ENCODE assay signal across 24 cellular contexts in the genomic region with DNA sequence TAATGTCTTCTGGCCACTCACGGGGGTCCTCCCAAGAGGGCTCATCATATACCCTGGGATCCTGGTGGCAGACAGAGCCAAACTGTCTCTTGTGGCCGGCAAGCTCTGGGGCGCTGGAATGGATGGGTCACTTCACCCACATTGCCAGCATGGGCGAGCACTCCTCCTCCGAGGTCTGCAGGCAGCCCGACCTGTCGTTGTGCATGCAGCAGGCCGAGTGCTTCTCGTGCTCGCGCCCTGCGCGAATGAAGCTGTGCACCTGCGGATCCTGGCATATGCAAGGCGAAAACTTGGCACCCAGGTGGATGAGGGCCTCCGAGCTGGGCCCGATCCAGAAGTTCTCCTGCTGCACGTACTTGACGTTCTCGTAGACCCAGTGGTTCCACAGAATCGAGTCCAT.
"Had no signal": no experiment of that assay in that cellular context is flagged by ENCODE, and none has a peak within 500 bp of the region (broad histone marks: within the 10 kb centered on the region; RNA-seq: fewer than 3 reads in every experiment).

No MANE protein-coding gene starts in this region.

- H3K4me3 ChIP-seq: stomach, suprapubic skin, testis, thoracic aorta, thyroid gland, tibial artery, tibial nerve, transverse colon, upper lobe of left lung, upper lobe of right lung, uterus, vagina had no signal

- DNase-seq: stimulated activated CD4-positive, alpha-beta T cell treated with anti-CD3 and anti-CD28 coated beads, Interleukin-2, amount 100 ng/mL, for 48 hours; stimulated activated CD4-positive, alpha-beta T cell treated with anti-CD3 and anti-CD28 coated beads, Interleukin-4, amount 100 ng/mL, for 1 hour; stimulated activated CD4-positive, alpha-beta T cell treated with anti-CD3 and anti-CD28 coated beads, Interleukin-4, amount 100 ng/mL, for 24 hours; stimulated activated CD4-positive, alpha-beta T cell treated with anti-CD3 and anti-CD28 coated beads, Interleukin-4, amount 100 ng/mL, for 4 hours; stimulated activated CD8-positive, alpha-beta memory T cell treated with anti-CD3 and anti-CD28 coated beads, Interleukin-4, amount 100 ng/mL, for 48 hours; stimulated activated naive B cell treated with anti-CD40 and anti-IgM and Interleukin-4, amounts not matched to agents 10 μg/mL and 1 μg/mL and 100 μg/mL, for 72 hours; stimulated activated naive CD4-positive, alpha-beta T cell; stimulated activated naive CD4-positive, alpha-beta T cell treated with Interleukin-2 at 50 U/mL for 16 hours; stimulated activated naive CD8-positive, alpha-beta T cell treated with anti-CD3 and anti-CD28 coated beads, Interleukin-15, amount 100 ng/mL, for 72 hours; stimulated activated naive CD8-positive, alpha-beta T cell treated with anti-CD3 and anti-CD28 coated beads, Interleukin-15, Interleukin-2, amounts not matched to agents 100 U/mL and 50 U/mL, for 24 hours; stomach; substantia nigra; testis; thyroid gland; tibial artery; transverse colon; trophoblast cell; upper lobe of left lung; upper lobe of right lung; uterus had no signal

- H3K27ac ChIP-seq: stomach, suprapubic skin, testis, thoracic aorta, thyroid gland, tibial artery, tibial nerve, transverse colon, upper lobe of left lung, upper lobe of right lung, uterus, vagina had no signal

- H3K9me3 ChIP-seq: stomach, suprapubic skin, testis, thoracic aorta, thyroid gland, tibial artery, transverse colon, upper lobe of left lung, upper lobe of right lung, uterus, vagina had no signal

- H3K4me1 ChIP-seq: stomach, suprapubic skin, testis, thyroid gland, tibial artery, tibial nerve, transverse colon, upper lobe of left lung, upper lobe of right lung, uterus, vagina had no signal

- H3K36me3 ChIP-seq: stomach, suprapubic skin, thoracic aorta, thyroid gland, tibial artery, tibial nerve, transverse colon, upper lobe of left lung, upper lobe of right lung, uterus, vagina had no signal

- H3K27me3 ChIP-seq: testis, thyroid gland, tibial nerve, transverse colon, upper lobe of left lung, upper lobe of right lung, uterus, vagina had no signal
